In the genomic region with DNA sequence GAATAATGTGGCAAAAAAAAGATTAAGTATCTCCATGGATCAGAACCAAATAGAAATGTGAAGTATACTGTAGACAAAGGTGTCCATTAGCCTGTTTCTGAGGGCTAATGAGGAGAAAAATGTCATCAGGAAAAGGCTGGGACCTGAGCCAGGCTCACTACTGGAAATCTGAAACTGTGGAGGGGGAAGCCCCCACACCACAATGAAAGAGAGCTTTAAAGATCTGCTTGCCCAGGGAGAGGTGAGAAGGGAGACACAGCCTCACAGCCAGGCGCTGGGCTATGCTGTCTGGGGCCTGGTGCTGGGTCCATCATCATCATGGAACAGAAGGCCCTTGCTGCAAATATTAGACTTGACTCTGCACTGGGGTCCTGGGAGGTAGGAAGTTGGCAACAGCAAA, we compare ENCODE assay signal across 18 cellular contexts.
DNase-seq lines count a peak whose midpoint lies in the region; ATAC-seq and TF ChIP-seq lines count a peak whose summit lies in the region.
"Had no signal": no experiment of that assay in that cellular context is flagged by ENCODE, and none has a peak within 500 bp of the region (broad histone marks: within the 10 kb centered on the region; RNA-seq: fewer than 3 reads in every experiment).

No MANE protein-coding gene starts in this region.

- H3K9ac ChIP-seq in MM.1S (ENCODE audit: low read length), result no peak overlapping the region
- H3K9ac ChIP-seq: GM23248 had no signal

- no peaks in the 10 kb centered on the region for H3K36me3 ChIP-seq in MM.1S (replicated peaks; ENCODE audit: insufficient read depth, low read length)

- peaks cover 52% of the 10 kb centered on the region for H3K79me2 ChIP-seq in MM.1S (ENCODE audit: low read length)

- H3K4me3 ChIP-seq in MM.1S (ENCODE audit: low read length), result no peak overlapping the region
- H3K4me3 ChIP-seq: GM23248, SK-N-MC had no signal

- DNase-seq in NCI-H2171 treated with DMSO at 0.1 percent for 48 hours (lab: John Stamatoyannopoulos, UW), result peak; percentile 2
- DNase-seq in NCI-H2171 (lab: John Stamatoyannopoulos, UW), result no peak
- no peak for DNase-seq in MM.1S
- peak; percentile 27 for DNase-seq in NCI-H69 (lab: John Stamatoyannopoulos, UW)
- DNase-seq in lung microvascular endothelial cell (ENCODE audit: low read depth in 2 of 2), result peak; percentile 54 to 70
- no peak for DNase-seq in KG1 (lab: John Stamatoyannopoulos, UW)
- DNase-seq: 8988T, DND-41, GM23248, HCEC 1CT, KBM-7, NCI-H146, NCI-H526 treated with DMSO at 0.1 percent for 48 hours, Right ventricle myocardium superior had no signal

- TF ChIP-seq CTCF in MM.1S (IDR thresholded peaks at IDR 0.05; ENCODE audit: low read length), result no peak

- H3K4me1 ChIP-seq in MM.1S (ENCODE audit: low read length), result peaks cover 32% of the 10 kb centered on the region

- H3K9me2 ChIP-seq in MM.1S (replicated peaks; ENCODE audit: insufficient read depth, low read length), result no peaks in the 10 kb centered on the region

- no peaks in the 10 kb centered on the region for H3K9me3 ChIP-seq in MM.1S (replicated peaks; ENCODE audit: insufficient read depth, low read length)

- ATAC-seq in HG02571 (IDR thresholded peaks at IDR 0.05; ENCODE audit: unreplicated experiment) (no peak), GM19324 (IDR thresholded peaks at IDR 0.05; ENCODE audit: low FRiP score, unreplicated experiment) (no peak)
- ATAC-seq: HepG2 had no signal

- no peak overlapping the region; the same call in 1 of the 2 replicates for H3K27ac ChIP-seq in MM.1S (ENCODE audit: low read length)
- H3K27ac ChIP-seq: GM23248, SK-N-MC had no signal

- no peaks in the 10 kb centered on the region for H4K20me1 ChIP-seq in MM.1S (ENCODE audit: insufficient read depth, low read length)

- H3K4me2 ChIP-seq in MM.1S (ENCODE audit: low read depth, low read length), result 0 out of 2 replicates have a peak overlapping the region, but pooled peaks have one; percentile 2

- H2AFZ ChIP-seq in MM.1S (ENCODE audit: low read length), result no peak overlapping the region
- H2AFZ ChIP-seq: GM23248 had no signal

- H3F3A ChIP-seq in MM.1S (ENCODE audit: insufficient read depth, low read length), result no peaks in the 10 kb centered on the region

- H3K27me3 ChIP-seq in MM.1S (replicated peaks; ENCODE audit: insufficient read depth, low read length), result no peaks in the 10 kb centered on the region

Comparison
In these comparisons a context has a peak if more than half of its experiments do, and no peak if none do; other contexts are left out.
1. DNase-seq: peak in NCI-H2171 treated with DMSO at 0.1 percent for 48 hours (single experiment), NCI-H69 (single experiment) and lung microvascular endothelial cell (2 of 2); none in NCI-H2171 (single experiment), MM.1S (single experiment) and KG1 (single experiment).